8 cellular contexts compared by ENCODE assay signal in genomic region chr10:80536361-80536835, GRCh38. TPM values are rescaled to one million over a fixed set of nuclear protein-coding genes. Genes with fewer than 3 reads are reported as not detected.
DNase-seq lines count a peak whose midpoint lies in the region; ATAC-seq and TF ChIP-seq lines count a peak whose summit lies in the region.

No MANE protein-coding gene starts in this region.

- H3K9ac ChIP-seq in OCI-LY3 (ENCODE audit: low read length) (peak overlapping the region; percentile 67), endodermal cell (ENCODE audit: extremely low read depth, low read length, poor library complexity, severe bottlenecking) (no peak overlapping the region)

- H3K4me3 Mint-ChIP-seq in CD4-positive, alpha-beta T cell = peak overlapping the region; percentile 89
- H3K4me3 Mint-ChIP-seq in endodermal cell = peak overlapping the region; percentile 66

- H3K4me1 ChIP-seq in OCI-LY3 (ENCODE audit: low read length) = peaks cover 30% of the 10 kb centered on the region
- peaks cover 14% of the 10 kb centered on the region for H3K4me1 ChIP-seq in endodermal cell (ENCODE audit: control insufficient read depth, insufficient read depth, low read length)
- peaks cover 28 to 30% of the 10 kb centered on the region in 2 experiments for H3K4me1 ChIP-seq in neutrophil (ENCODE audit: control insufficient read depth in 1 of 2, insufficient read depth in 1 of 2, low read depth in 1 of 2, low read length in 1 of 2)

- CTCF ChIA-PET in CD4-positive, alpha-beta T cell (lab: Charles Lee) = interaction anchor here (0.7 to 1.2 kb wide), 4 partner anchors 10 to 158 kb away, joined by 3 to 4 read pairs (median 3); no protein-coding TSS in a partner anchor

- WGBS in endodermal cell (ENCODE audit: insufficient coverage in 1 of 2, insufficient read length in 1 of 2), 2 experiments = 93 to 100% methylated on average over 2 to 17 of the region's 17 CpGs

- H3K27ac Mint-ChIP-seq in CD4-positive, alpha-beta T cell = peak overlapping the region; percentile 99
- H3K27ac Mint-ChIP-seq in endodermal cell = peak overlapping the region; percentile 76

- intact Hi-C loops in CD4-positive, alpha-beta T cell (cut with DNase I, micrococcal nuclease) = loop anchor here in 1 of 2 experiments (2.0 kb wide), 1 partner anchor 46 kb away; no protein-coding TSS in a partner anchor

- no peaks in the 10 kb centered on the region for H3K27me3 Mint-ChIP-seq in CD4-positive, alpha-beta T cell
- peaks cover 5% of the 10 kb centered on the region for H3K27me3 Mint-ChIP-seq in endodermal cell (ENCODE audit: insufficient read depth)

- H3K9me3 ChIP-seq in CD4-positive, alpha-beta T cell (ENCODE audit: control insufficient read depth, low read length) = no peaks in the 10 kb centered on the region
- H3K9me3 ChIP-seq in OCI-LY3 (ENCODE audit: insufficient read depth, low read length) (no peaks in the 10 kb centered on the region), endodermal cell (ENCODE audit: control insufficient read depth, low read length) (no peaks in the 10 kb centered on the region), neutrophil (no peaks in the 10 kb centered on the region)

- DNase-seq in CD4-positive, alpha-beta T cell = no peak
- DNase-seq in endodermal cell = no peak
- no peak for DNase-seq in putamen (ENCODE audit: low spot score)
- no peak for DNase-seq in NCI-H748 treated with DMSO at 0.1 percent for 48 hours (lab: John Stamatoyannopoulos, UW)

- no peak for ATAC-seq in CD4-positive, alpha-beta T cell (ENCODE audit: poor library complexity)
- ATAC-seq in HG03469 (IDR thresholded peaks at IDR 0.05; ENCODE audit: unreplicated experiment) (no peak), HG03354 (IDR thresholded peaks at IDR 0.05; ENCODE audit: poor library complexity, severe bottlenecking, unreplicated experiment) (no peak)

- peak overlapping the region; percentile 77 for H3K4me3 ChIP-seq in OCI-LY3 (ENCODE audit: low read length)
- peak overlapping the region; percentile 19 for H3K4me3 ChIP-seq in endodermal cell (ENCODE audit: low read length)
- H3K4me3 ChIP-seq in neutrophil (ENCODE audit: low read depth in 1 of 2, low read length in 1 of 2) = peak overlapping the region; percentile 68 to 75

- H3K36me3 Mint-ChIP-seq in CD4-positive, alpha-beta T cell (ENCODE audit: low read depth) = peaks cover 4% of the 10 kb centered on the region
- no peaks in the 10 kb centered on the region for H3K36me3 Mint-ChIP-seq in endodermal cell (ENCODE audit: low read depth)

- no peak for TF ChIP-seq CTCF in CD4-positive, alpha-beta T cell (IDR thresholded peaks at IDR 0.05)
- TF ChIP-seq CTCF in OCI-LY3 (IDR thresholded peaks at IDR 0.05; ENCODE audit: low read depth, low read length) (no peak), endodermal cell (conservative IDR thresholded peaks at IDR 0.05) (no peak), neutrophil (IDR thresholded peaks at IDR 0.05) (no peak)

- H3K27ac ChIP-seq in CD4-positive, alpha-beta T cell (ENCODE audit: low read depth, low read length) = peak overlapping the region; percentile 73
- H3K27ac ChIP-seq in OCI-LY3 (ENCODE audit: low read length) (peak overlapping the region; percentile 23; the same call in 1 of the 2 replicates), endodermal cell (ENCODE audit: low read depth, low read length) (no peak overlapping the region), neutrophil (peak overlapping the region; percentile 91)

- H3K36me3 ChIP-seq in OCI-LY3 (replicated peaks; ENCODE audit: low read depth, low read length) = no peaks in the 10 kb centered on the region
- H3K36me3 ChIP-seq in endodermal cell (ENCODE audit: control insufficient read depth, insufficient read depth, low read length) = no peaks in the 10 kb centered on the region
- H3K36me3 ChIP-seq in neutrophil = no peaks in the 10 kb centered on the region

- H4K20me1 ChIP-seq in OCI-LY3 (ENCODE audit: insufficient read depth, low read length) = no peaks in the 10 kb centered on the region

- H3K4me1 Mint-ChIP-seq in CD4-positive, alpha-beta T cell (ENCODE audit: low read depth) = peaks cover 22% of the 10 kb centered on the region
- H3K4me1 Mint-ChIP-seq in endodermal cell = peaks cover 19% of the 10 kb centered on the region

- H3K79me2 ChIP-seq in OCI-LY3 (ENCODE audit: low read length) = no peaks in the 10 kb centered on the region

- no peaks in the 10 kb centered on the region for H3K27me3 ChIP-seq in CD4-positive, alpha-beta T cell (ENCODE audit: control insufficient read depth, insufficient read depth, low read length)
- H3K27me3 ChIP-seq in OCI-LY3 (ENCODE audit: low read depth, low read length) = no peaks in the 10 kb centered on the region
- H3K27me3 ChIP-seq in endodermal cell (ENCODE audit: control insufficient read depth, insufficient read depth, low read length, poor library complexity, severe bottlenecking) = no peaks in the 10 kb centered on the region
- H3K27me3 ChIP-seq in neutrophil = no peaks in the 10 kb centered on the region

- no peaks in the 10 kb centered on the region for H3K9me3 Mint-ChIP-seq in CD4-positive, alpha-beta T cell
- peaks cover 15% of the 10 kb centered on the region for H3K9me3 Mint-ChIP-seq in endodermal cell

- POLR2A ChIA-PET in CD4-positive, alpha-beta T cell (lab: Charles Lee) = interaction anchor here (0.7 to 1.7 kb wide), 4 partner anchors 8 to 129 kb away, joined by 3 to 4 read pairs (median 4); partner anchors contain the start of gene PRXL2A

- no peak overlapping the region; the same call in 1 of the 2 replicates for H2AFZ ChIP-seq in OCI-LY3 (ENCODE audit: low read depth, low read length)

- peak overlapping the region; percentile 75 for H3K4me2 ChIP-seq in OCI-LY3 (ENCODE audit: low read length)

RNA-seq across cellular contexts. Expression of gene SH2D4B, which starts 1.3 kb away (rescaled TPM):
- total RNA-seq in CD4-positive, alpha-beta T cell = under 1 TPM; 0.16 to 0.31 TPM
- under 1 TPM in 1 of 2 donors, not detected in 1; 0.13 TPM for total RNA-seq in endodermal cell
- not detected for polyA plus RNA-seq in endodermal cell (2013, experiment 1 of 2)
- polyA plus RNA-seq in endodermal cell (2013, experiment 2 of 2) = 0.33 TPM

Comparison
In these comparisons a context has a peak if more than half of its experiments do, and no peak if none do; other contexts are left out.
1. H3K4me3 ChIP-seq: peak in every context shown above with its lines; median percentile 77 in OCI-LY3; 72 in neutrophil; 19 in endodermal cell.